ENCODE assay signal across 8 cellular contexts in the genomic region with DNA sequence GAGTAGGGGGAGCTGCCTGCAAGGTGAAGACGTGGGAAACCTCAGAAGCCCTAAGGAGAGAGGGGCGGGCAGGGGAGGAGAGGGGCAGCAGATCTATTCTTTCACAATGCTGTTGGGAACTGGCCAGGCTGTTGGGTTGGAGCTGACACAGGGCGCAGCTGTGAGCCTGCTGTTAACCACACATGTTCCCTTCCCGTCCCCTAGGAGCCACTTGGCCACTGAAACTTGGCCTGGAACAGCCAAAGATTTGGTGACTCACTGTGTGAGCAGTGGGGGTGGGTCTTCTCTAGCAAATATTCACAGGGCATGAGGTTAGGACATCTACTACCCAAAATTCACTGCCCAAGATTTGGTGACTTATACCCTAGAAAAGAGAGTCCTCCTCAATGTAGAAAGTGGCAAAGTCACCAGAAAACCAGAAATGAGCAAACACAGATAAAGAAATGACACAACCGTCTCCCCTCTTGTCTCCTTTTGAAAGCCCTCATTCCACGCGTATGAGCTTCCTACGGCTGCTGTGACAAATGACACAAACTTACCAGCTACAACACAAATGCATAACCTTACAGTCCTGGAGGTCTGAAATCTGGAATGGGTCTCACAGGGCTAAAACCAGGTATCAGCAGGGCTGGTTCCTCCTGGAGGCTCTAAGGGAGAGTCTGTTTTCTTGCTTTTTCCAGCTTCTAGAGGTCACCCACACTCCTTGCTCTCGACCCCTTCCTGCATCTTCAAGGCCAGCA. TPM values are rescaled to one million over a fixed set of nuclear protein-coding genes. Genes with fewer than 3 reads are reported as not detected.
DNase-seq lines count a peak whose midpoint lies in the region; ATAC-seq, FAIRE-seq and TF ChIP-seq lines count a peak whose summit lies in the region.

No MANE protein-coding gene starts in this region.

- peak; percentile 72 to 88 (median 86) for ATAC-seq in heart left ventricle
- no peak for ATAC-seq in GM21381 (IDR thresholded peaks at IDR 0.05; ENCODE audit: unreplicated experiment)
- no peak for ATAC-seq in activated CD8-positive, alpha-beta T cell treated with anti-CD3 and anti-CD28 coated beads for 36 hours

- H3F3A ChIP-seq in smooth muscle cell (ENCODE audit: low read depth) = no peaks in the 10 kb centered on the region

- H3K4me3 Mint-ChIP-seq in nephron progenitor cell = no peak overlapping the region
- H3K4me3 Mint-ChIP-seq in activated CD8-positive, alpha-beta T cell treated with anti-CD3 and anti-CD28 coated beads for 36 hours = no peak overlapping the region

- TF ChIP-seq CTCF in HEK293 (tag by site-specific recombination; IDR thresholded peaks at IDR 0.05) = no peak
- TF ChIP-seq CTCF in heart left ventricle (IDR thresholded peaks at IDR 0.05) = peak in 1 of 12 donors; percentile 2
- no peak for TF ChIP-seq CTCF in smooth muscle cell (IDR thresholded peaks at IDR 0.05; ENCODE audit: borderline replicate concordance, insufficient read depth, poor library complexity, severe bottlenecking)
- no peak for TF ChIP-seq CTCF in nephron progenitor cell (IDR thresholded peaks at IDR 0.05)
- no peak for TF ChIP-seq CTCF in activated CD8-positive, alpha-beta T cell treated with anti-CD3 and anti-CD28 coated beads for 36 hours (IDR thresholded peaks at IDR 0.05)

- H3K4me3 ChIP-seq in HEK293 (ENCODE audit: low read depth, low read length) (no peak overlapping the region), SJCRH30 (no peak overlapping the region), heart left ventricle (peak overlapping the region in 1 of 12 donors; percentile 26), smooth muscle cell (no peak overlapping the region)

- peaks cover 22% of the 10 kb centered on the region for H3K36me3 Mint-ChIP-seq in nephron progenitor cell (ENCODE audit: low read depth)
- H3K36me3 Mint-ChIP-seq in activated CD8-positive, alpha-beta T cell treated with anti-CD3 and anti-CD28 coated beads for 36 hours (ENCODE audit: low read depth) = no peaks in the 10 kb centered on the region

- H3K4me1 ChIP-seq in HEK293 (ENCODE audit: control insufficient read depth, insufficient read depth, low read length) = peaks cover 3% of the 10 kb centered on the region
- H3K4me1 ChIP-seq in SJCRH30 = peaks cover 68% of the 10 kb centered on the region
- H3K4me1 ChIP-seq in heart left ventricle = peaks cover 0 to 34% (median 9%) of the 10 kb centered on the region in 12 donors
- peaks cover 6% of the 10 kb centered on the region for H3K4me1 ChIP-seq in smooth muscle cell (ENCODE audit: low read depth)

- H3K36me3 ChIP-seq in HEK293 (ENCODE audit: control insufficient read depth in 2 of 2, insufficient read depth in 1 of 2, low read length in 2 of 2) (peaks cover 0 to 5% of the 10 kb centered on the region in 2 experiments; a peak in 1 of 3 replicates), SJCRH30 (peaks cover 8% of the 10 kb centered on the region; the same call in 1 of the 2 replicates), heart left ventricle (no peaks in the 10 kb centered on the region), smooth muscle cell (ENCODE audit: low read depth) (no peaks in the 10 kb centered on the region)

- peaks cover 90% of the 10 kb centered on the region for H3K79me2 ChIP-seq in smooth muscle cell (ENCODE audit: low read depth)

- 73 to 84% (median 77%) methylated on average over 9 of the region's 9 CpGs for WGBS in heart left ventricle, 4 donors
- 77% methylated on average over 9 of the region's 9 CpGs for WGBS in smooth muscle cell (ENCODE audit: low lambda C conversion rate)

- H3K27me3 ChIP-seq in SJCRH30 (no peaks in the 10 kb centered on the region), heart left ventricle (no peaks in the 10 kb centered on the region), smooth muscle cell (ENCODE audit: low read depth) (no peaks in the 10 kb centered on the region)

- no peaks in the 10 kb centered on the region for H3K9me3 Mint-ChIP-seq in nephron progenitor cell
- no peaks in the 10 kb centered on the region for H3K9me3 Mint-ChIP-seq in activated CD8-positive, alpha-beta T cell treated with anti-CD3 and anti-CD28 coated beads for 36 hours

- no peak for FAIRE-seq in GM12892 (lab: Jason Lieb, UNC)

- H3K27ac ChIP-seq in HEK293 (ENCODE audit: extremely low read depth, low read depth, low read length) (no peak overlapping the region), SJCRH30 (0 out of 2 replicates have a peak overlapping the region, but pooled peaks have one; percentile 2), heart left ventricle (peak overlapping the region in 9 of 12 donors; percentile 39 to 71 (median 57)), smooth muscle cell (ENCODE audit: low read depth) (no peak overlapping the region)

- CTCF ChIA-PET in HEK293 (lab: Yijun Ruan, JAX) = interaction anchor here (0.6 to 5.6 kb wide), 3 partner anchors 21 to 222 kb away, joined by 4 to 29 read pairs (median 4); no protein-coding TSS in a partner anchor
- CTCF ChIA-PET in activated CD8-positive, alpha-beta T cell treated with anti-CD3 and anti-CD28 coated beads for 36 hours (lab: Charles Lee) = interaction anchor here (6.0 kb wide), 1 partner anchor 21 kb away, joined by 25 read pairs; no protein-coding TSS in a partner anchor

- peaks cover 66% of the 10 kb centered on the region for H3K4me1 Mint-ChIP-seq in nephron progenitor cell
- H3K4me1 Mint-ChIP-seq in activated CD8-positive, alpha-beta T cell treated with anti-CD3 and anti-CD28 coated beads for 36 hours (ENCODE audit: low read depth) = no peaks in the 10 kb centered on the region

- H3K9me3 ChIP-seq in HEK293 (ENCODE audit: control insufficient read depth, insufficient read depth, low read depth, low read length) (no peaks in the 10 kb centered on the region), SJCRH30 (replicated peaks) (no peaks in the 10 kb centered on the region), heart left ventricle (no peaks in the 10 kb centered on the region), smooth muscle cell (replicated peaks; ENCODE audit: low read depth) (no peaks in the 10 kb centered on the region)

- POLR2A ChIA-PET in HEK293 (lab: Yijun Ruan, JAX) = no interaction called here
- POLR2A ChIA-PET in activated CD8-positive, alpha-beta T cell treated with anti-CD3 and anti-CD28 coated beads for 36 hours (lab: Charles Lee) = no interaction called here

- TF ChIP-seq POLR2A in heart left ventricle (IDR thresholded peaks at IDR 0.05) = no peak
- TF ChIP-seq POLR2A in GM12892 (IDR thresholded peaks at IDR 0.05; ENCODE audit: low read depth, low read length) = no peak

- DNase-seq in SJCRH30 = peak; percentile 86 to 92
- peak in 4 of 5 donors; percentile 81 to 91 (median 86) for DNase-seq in heart left ventricle
- DNase-seq in smooth muscle cell (lab: John Stamatoyannopoulos, UW; ENCODE audit: unreplicated experiment) = no peak
- DNase-seq in GM12892 (ENCODE audit: insufficient read length) = no peak
- DNase-seq in nephron progenitor cell = no peak
- DNase-seq in activated CD8-positive, alpha-beta T cell treated with anti-CD3 and anti-CD28 coated beads for 36 hours = no peak

- peak overlapping the region; percentile 22 for H3K4me2 ChIP-seq in smooth muscle cell

- H3K27ac Mint-ChIP-seq in nephron progenitor cell = no peak overlapping the region
- H3K27ac Mint-ChIP-seq in activated CD8-positive, alpha-beta T cell treated with anti-CD3 and anti-CD28 coated beads for 36 hours = no peak overlapping the region

- intact Hi-C loops in heart left ventricle (cut with DNase I) = no loop called here
- intact Hi-C loops in activated CD8-positive, alpha-beta T cell treated with anti-CD3 and anti-CD28 coated beads for 36 hours (cut with micrococcal nuclease) = no loop called here

- H2AFZ ChIP-seq in smooth muscle cell (ENCODE audit: low read depth) = no peak overlapping the region

- H3K27me3 Mint-ChIP-seq in nephron progenitor cell (ENCODE audit: low read depth, poor library complexity) = no peaks in the 10 kb centered on the region
- H3K27me3 Mint-ChIP-seq in activated CD8-positive, alpha-beta T cell treated with anti-CD3 and anti-CD28 coated beads for 36 hours = peaks cover 1% of the 10 kb centered on the region

- H4K20me1 ChIP-seq in smooth muscle cell (ENCODE audit: low read depth) = peaks cover 98% of the 10 kb centered on the region

- no peak overlapping the region for H3K9ac ChIP-seq in smooth muscle cell (ENCODE audit: low read depth)

TF ChIP-seq in HEK293, 187 proteins besides CTCF, POLR2A, EP300 and RAD21 (continues in another document):
- no peak for TF ChIP-seq IKZF3 (tag by site-specific recombination; IDR thresholded peaks at IDR 0.05)
- TF ChIP-seq, protein P1, sequence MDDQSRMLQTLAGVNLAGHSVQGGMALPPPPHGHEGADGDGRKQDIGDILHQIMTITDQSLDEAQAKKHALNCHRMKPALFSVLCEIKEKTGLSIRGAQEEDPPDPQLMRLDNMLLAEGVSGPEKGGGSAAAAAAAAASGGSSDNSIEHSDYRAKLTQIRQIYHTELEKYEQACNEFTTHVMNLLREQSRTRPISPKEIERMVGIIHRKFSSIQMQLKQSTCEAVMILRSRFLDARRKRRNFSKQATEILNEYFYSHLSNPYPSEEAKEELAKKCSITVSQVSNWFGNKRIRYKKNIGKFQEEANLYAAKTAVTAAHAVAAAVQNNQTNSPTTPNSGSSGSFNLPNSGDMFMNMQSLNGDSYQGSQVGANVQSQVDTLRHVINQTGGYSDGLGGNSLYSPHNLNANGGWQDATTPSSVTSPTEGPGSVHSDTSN (CRISPR knock-in tag; IDR thresholded peaks at IDR 0.05) = no peak
- TF ChIP-seq ZBTB20 (tag by site-specific recombination; IDR thresholded peaks at IDR 0.05) = no peak
- TF ChIP-seq ZNF701 (tag by site-specific recombination; IDR thresholded peaks at IDR 0.05) = no peak
- peak; percentile 46; the same call in 1 of the 2 replicates for TF ChIP-seq ZIC2 (tag by site-specific recombination; IDR thresholded peaks at IDR 0.05)
- no peak for TF ChIP-seq SP7 (tag by site-specific recombination; IDR thresholded peaks at IDR 0.05)
- no peak for TF ChIP-seq ZNF548 (tag by site-specific recombination; IDR thresholded peaks at IDR 0.05)
- no peak for TF ChIP-seq ZNF549 (tag by site-specific recombination; IDR thresholded peaks at IDR 0.05)
- TF ChIP-seq FEZF1 (tag by site-specific recombination; IDR thresholded peaks at IDR 0.05) = 0 out of 2 replicates have a peak, but pooled peaks have one; percentile 14

RNA-seq across cellular contexts. Expression of a gene that starts 6.3 kb away (rescaled TPM):
- total RNA-seq in SJCRH30 (2014; rRNA removed; shearing (Covaris generic)) = 60.6 and 61.6 TPM in 2 replicates
- total RNA-seq in heart left ventricle (10 to 100 TPM; 12.3 to 22.1 (median 17.5) TPM), smooth muscle cell (17.4 and 26.4 TPM in 2 replicates)
- polyA plus RNA-seq in heart left ventricle (10 to 100 TPM in 1 of 2 donors, 1 to 10 TPM in 1; 5.3 to 14.1 TPM), smooth muscle cell (22.0 and 24.6 TPM in 2 replicates)
- polyA plus RNA-seq in GM12892 (2012; ENCODE audit: missing spikeins) = 0.45 TPM
- 10 to 100 TPM in 1 of 2 experiments, 1 to 10 TPM in 1; 9.6 to 12.0 TPM for total RNA-seq in activated CD8-positive, alpha-beta T cell treated with anti-CD3 and anti-CD28 coated beads for 36 hours

RNA-seq across cellular contexts. Expression of a gene that starts 7.0 kb away (rescaled TPM):
- 8.8 and 11.3 TPM in 2 replicates for total RNA-seq in SJCRH30 (2014; rRNA removed; shearing (Covaris generic))
- total RNA-seq in heart left ventricle = 1 to 10 TPM; 2.4 to 9.0 (median 5.9) TPM
- polyA plus RNA-seq in heart left ventricle = 1 to 10 TPM; 2.7 to 6.1 TPM
- 4.2 and 5.9 TPM in 2 replicates for total RNA-seq in smooth muscle cell
- polyA plus RNA-seq in smooth muscle cell = 0.81 and 3.6 TPM in 2 replicates
- polyA plus RNA-seq in GM12892 (2012; ENCODE audit: missing spikeins) = 0.25 TPM
- under 1 TPM; 0.54 to 0.79 TPM for total RNA-seq in activated CD8-positive, alpha-beta T cell treated with anti-CD3 and anti-CD28 coated beads for 36 hours

Comparison
In these comparisons a context has a peak if more than half of its experiments do, and no peak if none do; other contexts are left out.
1. H3K27ac ChIP-seq: peak in SJCRH30 (single experiment) and heart left ventricle (9 of 12); none in HEK293 (single experiment) and smooth muscle cell (single experiment).
2. DNase-seq: peak in SJCRH30 (2 of 2) and heart left ventricle (4 of 5); none in smooth muscle cell (single experiment), GM12892 (single experiment), nephron progenitor cell (single experiment) and activated CD8-positive, alpha-beta T cell treated with anti-CD3 and anti-CD28 coated beads for 36 hours (single experiment).
3. ATAC-seq: peak in heart left ventricle (4 of 4); none in GM21381 (single experiment) and activated CD8-positive, alpha-beta T cell treated with anti-CD3 and anti-CD28 coated beads for 36 hours (single experiment).